ENCODE assay signal across 9 cellular contexts in the genomic region with DNA sequence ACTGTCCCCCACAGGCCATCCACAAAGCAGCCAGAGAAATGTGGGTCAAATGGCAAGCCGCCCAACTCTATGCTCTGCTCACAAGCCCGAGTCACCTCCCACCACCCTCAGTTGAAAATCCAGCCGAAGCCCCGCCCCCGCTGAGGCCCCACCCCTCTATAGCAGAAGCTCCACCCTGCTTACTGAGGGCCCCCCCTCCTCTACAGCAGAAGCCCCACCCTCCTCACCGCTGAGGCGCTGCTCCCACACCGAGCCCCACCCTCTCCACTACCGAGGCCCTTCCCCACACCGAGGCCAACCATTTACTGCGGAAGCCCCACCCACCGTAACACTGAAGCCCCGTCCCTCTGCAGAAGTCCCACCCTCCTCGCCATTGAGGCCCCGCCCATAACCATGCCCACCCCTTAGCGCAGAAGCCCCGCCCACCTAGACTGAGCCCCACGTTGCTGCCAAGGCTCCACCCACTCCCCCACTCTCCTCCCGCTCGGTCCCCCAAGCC. TPM values are rescaled to one million over a fixed set of nuclear protein-coding genes. Genes with fewer than 3 reads are reported as not detected.
DNase-seq lines count a peak whose midpoint lies in the region; ATAC-seq and TF ChIP-seq lines count a peak whose summit lies in the region.
"Had no signal": no experiment of that assay in that cellular context is flagged by ENCODE, and none has a peak within 500 bp of the region (broad histone marks: within the 10 kb centered on the region; RNA-seq: fewer than 3 reads in every experiment).

No MANE protein-coding gene starts in this region.

- no peaks in the 10 kb centered on the region for H3K27me3 ChIP-seq in CD4-positive, alpha-beta T cell (ENCODE audit: control insufficient read depth, insufficient read depth, low read length)
- no peaks in the 10 kb centered on the region for H3K27me3 ChIP-seq in adrenal gland
- H3K27me3 ChIP-seq: MG63 had no signal

- H3K27ac Mint-ChIP-seq in CD4-positive, alpha-beta T cell, result no peak overlapping the region

- peak overlapping the region in 1 of 4 donors; percentile 28 for H3K4me3 ChIP-seq in adrenal gland
- H3K4me3 ChIP-seq: MG63 had no signal

- no peaks in the 10 kb centered on the region for H3K27me3 Mint-ChIP-seq in CD4-positive, alpha-beta T cell

- no peak overlapping the region for H3K27ac ChIP-seq in CD4-positive, alpha-beta T cell (ENCODE audit: low read depth, low read length)
- H3K27ac ChIP-seq in adrenal gland, result peak overlapping the region in 2 of 5 donors; percentile 24 to 44

- CTCF ChIA-PET in CD4-positive, alpha-beta T cell (lab: Charles Lee), result no interaction called here
- CTCF ChIA-PET in HEK293T (lab: Yijun Ruan, JAX), result no interaction called here

- no peaks in the 10 kb centered on the region for H3K4me1 ChIP-seq in adrenal gland (replicated peaks in 1 of 2)

- TF ChIP-seq POLR2A in adrenal gland (IDR thresholded peaks at IDR 0.05), result no peak

- peaks cover 47% of the 10 kb centered on the region for H3K36me3 Mint-ChIP-seq in CD4-positive, alpha-beta T cell (ENCODE audit: low read depth)

- POLR2A ChIA-PET in CD4-positive, alpha-beta T cell (lab: Charles Lee), result no interaction called here
- POLR2A ChIA-PET in HEK293T (lab: Yijun Ruan, JAX), result no interaction called here

- H3K36me3 ChIP-seq in adrenal gland (replicated peaks in 1 of 2), result peaks cover 0 to 41% of the 10 kb centered on the region in 2 donors
- H3K36me3 ChIP-seq: MG63 had no signal

- intact Hi-C loops in CD4-positive, alpha-beta T cell (cut with DNase I, micrococcal nuclease), result no loop called here
- intact Hi-C loops in adrenal gland (cut with DNase I), result no loop called here
- intact Hi-C loops in posterior vena cava (cut with DNase I), result no loop called here

- peak in 1 of 10 experiments; percentile 11 for DNase-seq in CD4-positive, alpha-beta T cell
- DNase-seq in HEK293T (ENCODE audit: extremely low spot score) (peak; percentile 94), adrenal gland (peak; percentile 76 to 93 (median 88)), lung microvascular endothelial cell (ENCODE audit: low read depth in 2 of 2) (peak; percentile 16 to 53), NCI-H446 treated with DMSO at 0.1 percent for 48 hours (lab: John Stamatoyannopoulos, UW) (no peak), posterior vena cava (ENCODE audit: low spot score) (no peak), ACHN (no peak), HuH-7.5 (ENCODE audit: low spot score) (no peak)
- DNase-seq: MG63 had no signal

- H3K4me3 Mint-ChIP-seq in CD4-positive, alpha-beta T cell, result no peak overlapping the region

- H3K9me3 Mint-ChIP-seq in CD4-positive, alpha-beta T cell, result no peaks in the 10 kb centered on the region

- ATAC-seq in CD4-positive, alpha-beta T cell (ENCODE audit: poor library complexity), result peak; percentile 44

- no peak for TF ChIP-seq CTCF in CD4-positive, alpha-beta T cell (IDR thresholded peaks at IDR 0.05)
- no peak for TF ChIP-seq CTCF in adrenal gland (IDR thresholded peaks at IDR 0.05)

- in situ Hi-C loops in ACHN (cut with HindIII; ENCODE audit: low pct_ligation_motif_present, low pct_unique_long_range_greater_than_20kb, low sequenced_read_pairs), result no loop called here

- H3K4me1 Mint-ChIP-seq in CD4-positive, alpha-beta T cell (ENCODE audit: low read depth), result no peaks in the 10 kb centered on the region

- WGBS in adrenal gland, 4 donors, result 30 to 67% (median 53%) methylated on average over 3 to 20 of the region's 20 CpGs

- no peaks in the 10 kb centered on the region for H3K9me3 ChIP-seq in CD4-positive, alpha-beta T cell (ENCODE audit: control insufficient read depth, low read length)
- no peaks in the 10 kb centered on the region for H3K9me3 ChIP-seq in adrenal gland (replicated peaks in 1 of 3)
- H3K9me3 ChIP-seq: MG63 had no signal

TF ChIP-seq in HEK293T, 16 proteins besides CTCF, POLR2A, EP300 and RAD21:
- TF ChIP-seq SUZ12 (IDR thresholded peaks at IDR 0.05), result no peak
TF ChIP-seq in HEK293T: peak in this region for 0.

RNA-seq across cellular contexts. Expression of a gene that starts 8.8 kb away (rescaled TPM):
- total RNA-seq in CD4-positive, alpha-beta T cell, result 10 to 100 TPM; 22.0 to 23.0 TPM
- total RNA-seq in adrenal gland, result 100 to 1,000 TPM in 2 of 8 donors, 10 to 100 TPM in 6; 52.1 to 159 (median 74.7) TPM
- 10 to 100 TPM; 35.9 to 86.9 (median 76.1) TPM for polyA plus RNA-seq in adrenal gland
- total RNA-seq in lung microvascular endothelial cell, result 138 and 149 TPM in 2 replicates
- 10 to 100 TPM; 66.3 to 75.9 TPM for total RNA-seq in posterior vena cava

RNA-seq across cellular contexts. Expression of a gene that starts 39.6 kb away (rescaled TPM):
- total RNA-seq in CD4-positive, alpha-beta T cell, result 1 to 10 TPM; 4.4 to 5.1 TPM
- total RNA-seq in adrenal gland (1 to 10 TPM; 3.9 to 8.1 (median 5.5) TPM), lung microvascular endothelial cell (53.2 and 69.4 TPM in 2 replicates), posterior vena cava (1 to 10 TPM; 5.7 to 6.1 TPM)
- 10 to 100 TPM in 1 of 3 donors, 1 to 10 TPM in 2; 2.6 to 13.8 (median 5.8) TPM for polyA plus RNA-seq in adrenal gland

RNA-seq across cellular contexts. Expression of a gene that starts 44.7 kb away (rescaled TPM):
- 10 to 100 TPM; 67.9 to 72.8 TPM for total RNA-seq in CD4-positive, alpha-beta T cell
- total RNA-seq in adrenal gland, result 100 to 1,000 TPM in 1 of 8 donors, 10 to 100 TPM in 7; 35.2 to 117 (median 50.9) TPM
- polyA plus RNA-seq in adrenal gland, result 10 to 100 TPM; 14.6 to 56.3 (median 32.1) TPM
- 14.2 and 19.4 TPM in 2 replicates for total RNA-seq in lung microvascular endothelial cell
- total RNA-seq in posterior vena cava, result 10 to 100 TPM; 42.1 to 50.3 TPM

Comparison
In these comparisons a context has a peak if more than half of its experiments do, and no peak if none do; other contexts are left out.
1. DNase-seq: peak in HEK293T (single experiment), adrenal gland (7 of 7) and lung microvascular endothelial cell (2 of 2); none in NCI-H446 treated with DMSO at 0.1 percent for 48 hours (single experiment), posterior vena cava (single experiment), ACHN (single experiment) and HuH-7.5 (single experiment).